23 cellular contexts compared by ENCODE assay signal in genomic region chr5:90898330-90899013, GRCh38.
A peak's percentile ranks its signal among the peaks of the same experiment; 100 is the strongest.
DNase-seq lines count a peak whose midpoint lies in the region; ATAC-seq, FAIRE-seq and TF ChIP-seq lines count a peak whose summit lies in the region.
"Had no signal": no experiment of that assay in that cellular context is flagged by ENCODE, and none has a peak within 500 bp of the region (broad histone marks: within the 10 kb centered on the region; RNA-seq: fewer than 3 reads in every experiment).

No MANE protein-coding gene starts in this region.

- no peaks in the 10 kb centered on the region for H3K9me1 ChIP-seq in keratinocyte (ENCODE audit: control insufficient read depth, extremely low read depth, insufficient read depth, low read length)

- no peak overlapping the region for H2AFZ ChIP-seq in keratinocyte (ENCODE audit: control insufficient read depth, low read length)

- ATAC-seq in GM21737 (IDR thresholded peaks at IDR 0.05; ENCODE audit: unreplicated experiment) (no peak), gastrocnemius medialis (no peak)
- ATAC-seq in CD8-positive, alpha-beta T cell: no peak
- ATAC-seq: naive thymus-derived CD4-positive, alpha-beta T cell; Right ventricle myocardium inferior; stimulated activated memory B cell treated with anti-CD40 and anti-IgM and Interleukin-4, amounts not matched to agents 10 μg/mL and 1 μg/mL and 100 μg/mL, for 72 hours had no signal

- H3K9me3 ChIP-seq in keratinocyte (ENCODE audit: control insufficient read depth, low read depth, low read length) (no peaks in the 10 kb centered on the region), gastrocnemius medialis (no peaks in the 10 kb centered on the region)
- no peaks in the 10 kb centered on the region for H3K9me3 ChIP-seq in CD8-positive, alpha-beta T cell (ENCODE audit: low read length)

- CTCF ChIA-PET in CD8-positive, alpha-beta T cell (lab: Charles Lee): interaction anchor here (0.6 kb wide), 1 partner anchor 34 kb away, joined by 3 read pairs; no protein-coding TSS in a partner anchor

- H3K27me3 Mint-ChIP-seq in CD8-positive, alpha-beta T cell (ENCODE audit: low read depth): no peaks in the 10 kb centered on the region
- H3K27me3 Mint-ChIP-seq: activated B cell treated with CpG ODN at 0.5 μM for 24 hours; activated naive CD8-positive, alpha-beta T cell; CD4-positive, CD25-positive, alpha-beta regulatory T cell; naive thymus-derived CD4-positive, alpha-beta T cell; progenitor cell of endocrine pancreas; stimulated activated memory B cell treated with anti-CD40 and anti-IgM and Interleukin-4, amounts not matched to agents 10 μg/mL and 1 μg/mL and 100 μg/mL, for 72 hours; type B pancreatic cell had no signal

- H3K27ac ChIP-seq in keratinocyte (ENCODE audit: control insufficient read depth, insufficient read depth, low read length) (no peak overlapping the region), gastrocnemius medialis (no peak overlapping the region)
- H3K27ac ChIP-seq in CD8-positive, alpha-beta T cell (ENCODE audit: low read depth, low read length): no peak overlapping the region

- dilution Hi-C loops in keratinocyte (cut with MboI; ENCODE audit: extremely low pct_ligation_motif_present, low sequenced_read_pairs): loop anchor here (25.0 kb wide), 1 partner anchor 489 kb away; the partner anchor contains the start of gene ARRDC3

- H3K4me2 ChIP-seq in keratinocyte (ENCODE audit: control insufficient read depth, extremely low read depth, insufficient read depth, low read depth, low read length): no peak overlapping the region

- H3K9me3 Mint-ChIP-seq in CD8-positive, alpha-beta T cell: no peaks in the 10 kb centered on the region
- H3K9me3 Mint-ChIP-seq: activated B cell treated with CpG ODN at 0.5 μM for 24 hours; activated T-cell treated with anti-CD3 and anti-CD28 coated beads, Interleukin-2, amount 50 U/mL, for 72 hours; CD4-positive, CD25-positive, alpha-beta regulatory T cell; naive thymus-derived CD4-positive, alpha-beta T cell; stimulated activated memory B cell treated with anti-CD40 and anti-IgM and Interleukin-4, amounts not matched to agents 10 μg/mL and 1 μg/mL and 100 μg/mL, for 72 hours; type B pancreatic cell had no signal

- H3K36me3 Mint-ChIP-seq in CD8-positive, alpha-beta T cell: no peaks in the 10 kb centered on the region
- H3K36me3 Mint-ChIP-seq: activated naive CD8-positive, alpha-beta T cell; CD4-positive, CD25-positive, alpha-beta regulatory T cell; naive thymus-derived CD4-positive, alpha-beta T cell; stimulated activated memory B cell treated with anti-CD40 and anti-IgM and Interleukin-4, amounts not matched to agents 10 μg/mL and 1 μg/mL and 100 μg/mL, for 72 hours; type B pancreatic cell had no signal

- intact Hi-C loops in CD8-positive, alpha-beta T cell (cut with DNase I, micrococcal nuclease): no loop called here
- intact Hi-C loops in gastrocnemius medialis (cut with DNase I; ENCODE audit: low total_unique reads): no loop called here

- H3K36me3 ChIP-seq in bronchial epithelial cell (ENCODE audit: control insufficient read depth, insufficient read depth, low read length): no peaks in the 10 kb centered on the region
- no peaks in the 10 kb centered on the region for H3K36me3 ChIP-seq in keratinocyte (ENCODE audit: control insufficient read depth in 2 of 2, extremely low read depth in 1 of 2, insufficient read depth in 2 of 2, low read length in 2 of 2)
- no peaks in the 10 kb centered on the region for H3K36me3 ChIP-seq in CD8-positive, alpha-beta T cell (ENCODE audit: insufficient read depth, low read length)
- H3K36me3 ChIP-seq in gastrocnemius medialis: no peaks in the 10 kb centered on the region

- H3K4me3 ChIP-seq in bronchial epithelial cell (ENCODE audit: low read depth, low read length): no peak overlapping the region
- no peak overlapping the region for H3K4me3 ChIP-seq in keratinocyte (ENCODE audit: control insufficient read depth in 2 of 3, extremely low read depth in 1 of 3, insufficient read depth in 2 of 3, low read depth in 1 of 3, low read length in 3 of 3)
- no peak overlapping the region for H3K4me3 ChIP-seq in CD8-positive, alpha-beta T cell (ENCODE audit: low read depth, low read length)
- no peak overlapping the region for H3K4me3 ChIP-seq in gastrocnemius medialis

- H3K27me3 ChIP-seq in bronchial epithelial cell (ENCODE audit: control insufficient read depth, insufficient read depth, low read length) (no peaks in the 10 kb centered on the region), keratinocyte (ENCODE audit: control insufficient read depth, extremely low read depth, insufficient read depth, low read length) (no peaks in the 10 kb centered on the region), gastrocnemius medialis (no peaks in the 10 kb centered on the region)
- no peaks in the 10 kb centered on the region for H3K27me3 ChIP-seq in CD8-positive, alpha-beta T cell (ENCODE audit: insufficient read depth, low read length)

- no peak overlapping the region for H3K9ac ChIP-seq in keratinocyte (ENCODE audit: control insufficient read depth, extremely low read depth, insufficient read depth, low read length)

- no peaks in the 10 kb centered on the region for H3K4me1 Mint-ChIP-seq in CD8-positive, alpha-beta T cell (ENCODE audit: low read depth)
- H3K4me1 Mint-ChIP-seq: activated B cell treated with CpG ODN at 0.5 μM for 24 hours; CD4-positive, CD25-positive, alpha-beta regulatory T cell; stimulated activated memory B cell treated with anti-CD40 and anti-IgM and Interleukin-4, amounts not matched to agents 10 μg/mL and 1 μg/mL and 100 μg/mL, for 72 hours had no signal

- H3K4me1 ChIP-seq in keratinocyte (ENCODE audit: control insufficient read depth, extremely low read depth, insufficient read depth, low read length) (peaks cover 12% of the 10 kb centered on the region), gastrocnemius medialis (no peaks in the 10 kb centered on the region)
- no peaks in the 10 kb centered on the region for H3K4me1 ChIP-seq in CD8-positive, alpha-beta T cell (ENCODE audit: insufficient read depth, low read length)

- POLR2A ChIA-PET in CD8-positive, alpha-beta T cell (lab: Charles Lee): no interaction called here

- H3K27ac Mint-ChIP-seq in CD8-positive, alpha-beta T cell: no peak overlapping the region
- H3K27ac Mint-ChIP-seq: activated B cell treated with CpG ODN at 0.5 μM for 24 hours; activated naive CD8-positive, alpha-beta T cell; activated T-cell treated with anti-CD3 and anti-CD28 coated beads, Interleukin-2, amount 50 U/mL, for 72 hours; CD4-positive, CD25-positive, alpha-beta regulatory T cell; naive thymus-derived CD4-positive, alpha-beta T cell; stimulated activated memory B cell treated with anti-CD40 and anti-IgM and Interleukin-4, amounts not matched to agents 10 μg/mL and 1 μg/mL and 100 μg/mL, for 72 hours; type B pancreatic cell had no signal

- H3K79me2 ChIP-seq in keratinocyte (ENCODE audit: control insufficient read depth, insufficient read depth, low read length): no peaks in the 10 kb centered on the region

- H4K20me1 ChIP-seq in keratinocyte (ENCODE audit: control insufficient read depth, extremely low read depth, insufficient read depth, low read length): no peaks in the 10 kb centered on the region

- no peak for TF ChIP-seq POLR2A in gastrocnemius medialis (IDR thresholded peaks at IDR 0.05)

- in situ Hi-C loops in gastrocnemius medialis (cut with MboI; ENCODE audit: low sequenced_read_pairs in 4 of 4): no loop called here

- no peak overlapping the region for H3K4me3 Mint-ChIP-seq in CD8-positive, alpha-beta T cell
- H3K4me3 Mint-ChIP-seq: activated B cell treated with CpG ODN at 0.5 μM for 24 hours; activated naive CD8-positive, alpha-beta T cell; activated T-cell treated with anti-CD3 and anti-CD28 coated beads, Interleukin-2, amount 50 U/mL, for 72 hours; CD4-positive, CD25-positive, alpha-beta regulatory T cell; naive thymus-derived CD4-positive, alpha-beta T cell; stimulated activated memory B cell treated with anti-CD40 and anti-IgM and Interleukin-4, amounts not matched to agents 10 μg/mL and 1 μg/mL and 100 μg/mL, for 72 hours; type B pancreatic cell had no signal

- FAIRE-seq in bronchial epithelial cell (lab: Jason Lieb, UNC) (no peak), keratinocyte (lab: Jason Lieb, UNC) (peak; percentile 89)
- FAIRE-seq: frontal cortex had no signal

- TF ChIP-seq CTCF in bronchial epithelial cell (IDR thresholded peaks at IDR 0.05; ENCODE audit: insufficient read depth, low read length, severe bottlenecking) (no peak), keratinocyte (optimal IDR thresholded peaks at IDR 0.05 in 1 of 3, IDR thresholded peaks at IDR 0.05 in 1 of 3, conservative IDR thresholded peaks at IDR 0.05 in 1 of 3; ENCODE audit: extremely low read depth in 1 of 3, insufficient read depth in 2 of 3, low read length in 3 of 3) (no peak), gastrocnemius medialis (IDR thresholded peaks at IDR 0.05 in 4 of 5, conservative IDR thresholded peaks at IDR 0.05 in 1 of 5) (no peak)
- TF ChIP-seq CTCF in CD8-positive, alpha-beta T cell (IDR thresholded peaks at IDR 0.05): no peak

- DNase-seq in A172 (ENCODE audit: low spot score) (peak; percentile 31), M059J (ENCODE audit: low read depth) (peak; percentile 4), bronchial epithelial cell (ENCODE audit: low read depth) (peak; percentile 95), keratinocyte (ENCODE audit: low read depth, low spot score) (no peak), cerebellum (ENCODE audit: low spot score) (no peak), gastrocnemius medialis (no peak)
- no peak for DNase-seq in CD8-positive, alpha-beta T cell
- DNase-seq: activated B cell treated with CpG ODN at 0.5 μM for 24 hours; activated T-cell treated with anti-CD3 and anti-CD28 coated beads, Interleukin-2, amount 50 U/mL, for 72 hours; CD4-positive, CD25-positive, alpha-beta regulatory T cell; central memory CD4-positive, alpha-beta T cell; DMS79; effector memory CD4-positive, alpha-beta T cell; naive thymus-derived CD4-positive, alpha-beta T cell; NCI-H1436 treated with DMSO at 0.1 percent for 48 hours; NCI-H2227 treated with DMSO at 0.1 percent for 48 hours had no signal

Comparison
In these comparisons a context has a peak if more than half of its experiments do, and no peak if none do; other contexts are left out.
1. DNase-seq: peak in A172 (single experiment), M059J (single experiment) and bronchial epithelial cell (single experiment); none in keratinocyte (single experiment), CD8-positive, alpha-beta T cell (0 of 7), cerebellum (single experiment) and gastrocnemius medialis (0 of 2).